ENCODE assay signal across 9 cellular contexts in genomic region chr9:16266648-16267276, GRCh38.
DNase-seq lines count a peak whose midpoint lies in the region; ATAC-seq and TF ChIP-seq lines count a peak whose summit lies in the region.
"Had no signal": no experiment of that assay in that cellular context is flagged by ENCODE, and none has a peak within 500 bp of the region (broad histone marks: within the 10 kb centered on the region; RNA-seq: fewer than 3 reads in every experiment).

No MANE protein-coding gene starts in this region.

- no peaks in the 10 kb centered on the region for H3F3A ChIP-seq in SK-N-SH (replicated peaks; ENCODE audit: insufficient read depth)

- CTCF ChIA-PET in SK-N-SH (lab: Yijun Ruan, JAX): interaction anchor here (0.7 to 5.0 kb wide), 8 partner anchors 10 to 1004 kb away, joined by 3 to 46 read pairs (median 4); no protein-coding TSS in a partner anchor

- no peaks in the 10 kb centered on the region for H4K20me1 ChIP-seq in SK-N-SH (ENCODE audit: insufficient read depth)

- H3K27ac ChIP-seq in SK-N-SH (ENCODE audit: low read depth in 2 of 2, low read length in 1 of 2) (peak overlapping the region; percentile 54 to 86), stomach (peak overlapping the region in 4 of 5 donors; percentile 41 to 73 (median 66))

- ATAC-seq in SK-N-SH treated with all-trans-retinoic acid at 6 μM for 48 hours (no peak), HG03039 (IDR thresholded peaks at IDR 0.05; ENCODE audit: unreplicated experiment) (no peak)

- TF ChIP-seq RAD21 in SK-N-SH (IDR thresholded peaks at IDR 0.05; ENCODE audit: low read length): peak; percentile 42; the same call in 1 of the 2 replicates

- TF ChIP-seq EP300 in SK-N-SH (IDR thresholded peaks at IDR 0.05; ENCODE audit: borderline replicate concordance in 1 of 2, low read depth in 1 of 2, low read length in 1 of 2) (no peak), stomach (IDR thresholded peaks at IDR 0.05) (no peak)

- no peak for DNase-seq in SK-N-SH
- peak; percentile 31 for DNase-seq in OCI-M1 (lab: John Stamatoyannopoulos, UW)
- DNase-seq in fibroblast of the aortic adventitia (ENCODE audit: low read depth): no peak
- no peak for DNase-seq in stomach
- no peak for DNase-seq in occipital lobe (lab: John Stamatoyannopoulos, UW)
- no peak for DNase-seq in NCI-H128 (lab: John Stamatoyannopoulos, UW; ENCODE audit: unreplicated experiment)
- DNase-seq: GOT3 had no signal

- H2AFZ ChIP-seq in SK-N-SH (ENCODE audit: low read depth): peak overlapping the region; percentile 95

- peak overlapping the region in 1 of 2 experiments; percentile 58; a peak in 2 of 4 replicates for H3K4me3 ChIP-seq in SK-N-SH (ENCODE audit: low read depth in 2 of 2, low read length in 1 of 2)
- H3K4me3 ChIP-seq in fibroblast of the aortic adventitia (ENCODE audit: low read depth, low read length): no peak overlapping the region
- peak overlapping the region; percentile 25 to 42 (median 32) for H3K4me3 ChIP-seq in stomach

- POLR2A ChIA-PET in SK-N-SH (lab: Yijun Ruan, JAX): no interaction called here

- H3K36me3 ChIP-seq in SK-N-SH (replicated peaks in 1 of 2; ENCODE audit: control insufficient read depth in 1 of 2, insufficient read depth in 2 of 2, low read length in 1 of 2) (no peaks in the 10 kb centered on the region), stomach (no peaks in the 10 kb centered on the region)

- H3K4me2 ChIP-seq in SK-N-SH: peak overlapping the region; percentile 82

- H3K27me3 ChIP-seq in SK-N-SH (ENCODE audit: insufficient read depth): no peaks in the 10 kb centered on the region
- no peaks in the 10 kb centered on the region for H3K27me3 ChIP-seq in stomach

- 96% methylated on average over 9 of the region's 9 CpGs for WGBS in SK-N-SH (ENCODE audit: low lambda C conversion rate)
- 76 to 88% (median 85%) methylated on average over 9 of the region's 9 CpGs for WGBS in stomach, 5 donors

- peak; percentile 73 for TF ChIP-seq CTCF in SK-N-SH (IDR thresholded peaks at IDR 0.05)
- peak; percentile 53 for TF ChIP-seq CTCF in fibroblast of the aortic adventitia (IDR thresholded peaks at IDR 0.05; ENCODE audit: insufficient read depth, low read length)
- peak in 2 of 7 experiments; percentile 31 to 36 for TF ChIP-seq CTCF in stomach (IDR thresholded peaks at IDR 0.05)

- intact Hi-C loops in stomach (cut with DNase I; ENCODE audit: low total_unique reads): no loop called here

- H3K9me3 ChIP-seq in SK-N-SH: no peaks in the 10 kb centered on the region
- H3K9me3 ChIP-seq in stomach: no peaks in the 10 kb centered on the region

- no peak for TF ChIP-seq POLR2A in stomach (IDR thresholded peaks at IDR 0.05)

- H3K9me2 ChIP-seq in SK-N-SH: no peaks in the 10 kb centered on the region

- peaks cover 0 to 23% of the 10 kb centered on the region in 2 experiments; a peak in 2 of 4 replicates for H3K4me1 ChIP-seq in SK-N-SH (ENCODE audit: control insufficient read depth in 1 of 2, insufficient read depth in 2 of 2, low read depth in 1 of 2, low read length in 1 of 2)
- peaks cover 0 to 20% (median 7%) of the 10 kb centered on the region in 4 donors for H3K4me1 ChIP-seq in stomach

- no peaks in the 10 kb centered on the region for H3K79me2 ChIP-seq in SK-N-SH (ENCODE audit: insufficient read depth)

- peak overlapping the region; percentile 60; the same call in 1 of the 2 replicates for H3K9ac ChIP-seq in SK-N-SH

TF ChIP-seq in SK-N-SH, 30 proteins besides CTCF, POLR2A, EP300 and RAD21:
- TF ChIP-seq ZBTB33 (IDR thresholded peaks at IDR 0.05; ENCODE audit: borderline replicate concordance, low read depth) (0 out of 2 replicates have a peak, but pooled peaks have one; percentile 47), JUND (IDR thresholded peaks at IDR 0.05) (no peak)

TF ChIP-seq in SK-N-SH treated with all-trans-retinoic acid at 6 μM for 48 hours, 23 proteins besides CTCF, POLR2A, EP300 and RAD21:
- TF ChIP-seq RARB (CRISPR knock-in tag; IDR thresholded peaks at IDR 0.05) (no peak), GLIS3 (CRISPR knock-in tag; IDR thresholded peaks at IDR 0.05) (no peak), TCF4 (CRISPR knock-in tag; IDR thresholded peaks at IDR 0.05; ENCODE audit: borderline replicate concordance) (no peak), ZC3H10 (CRISPR knock-in tag; IDR thresholded peaks at IDR 0.05) (no peak), PPARA (CRISPR knock-in tag; IDR thresholded peaks at IDR 0.05; ENCODE audit: borderline replicate concordance) (no peak), CSRNP3 (CRISPR knock-in tag; IDR thresholded peaks at IDR 0.05) (no peak), OSR1 (CRISPR knock-in tag; IDR thresholded peaks at IDR 0.05) (no peak), ISL1 (CRISPR knock-in tag; IDR thresholded peaks at IDR 0.05) (no peak), CSDC2 (CRISPR knock-in tag; IDR thresholded peaks at IDR 0.05) (no peak), ZFP30 (CRISPR knock-in tag; IDR thresholded peaks at IDR 0.05) (no peak), TOX (CRISPR knock-in tag; IDR thresholded peaks at IDR 0.05; ENCODE audit: borderline replicate concordance) (no peak), ARNTL (CRISPR knock-in tag; IDR thresholded peaks at IDR 0.05; ENCODE audit: borderline replicate concordance, low read depth) (no peak), ZNF70 (CRISPR knock-in tag; IDR thresholded peaks at IDR 0.05) (no peak), SNAI2 (CRISPR knock-in tag; IDR thresholded peaks at IDR 0.05) (no peak), POU6F1 (CRISPR knock-in tag; IDR thresholded peaks at IDR 0.05; ENCODE audit: borderline replicate concordance, low read depth) (no peak)
- TF ChIP-seq, protein P1, sequence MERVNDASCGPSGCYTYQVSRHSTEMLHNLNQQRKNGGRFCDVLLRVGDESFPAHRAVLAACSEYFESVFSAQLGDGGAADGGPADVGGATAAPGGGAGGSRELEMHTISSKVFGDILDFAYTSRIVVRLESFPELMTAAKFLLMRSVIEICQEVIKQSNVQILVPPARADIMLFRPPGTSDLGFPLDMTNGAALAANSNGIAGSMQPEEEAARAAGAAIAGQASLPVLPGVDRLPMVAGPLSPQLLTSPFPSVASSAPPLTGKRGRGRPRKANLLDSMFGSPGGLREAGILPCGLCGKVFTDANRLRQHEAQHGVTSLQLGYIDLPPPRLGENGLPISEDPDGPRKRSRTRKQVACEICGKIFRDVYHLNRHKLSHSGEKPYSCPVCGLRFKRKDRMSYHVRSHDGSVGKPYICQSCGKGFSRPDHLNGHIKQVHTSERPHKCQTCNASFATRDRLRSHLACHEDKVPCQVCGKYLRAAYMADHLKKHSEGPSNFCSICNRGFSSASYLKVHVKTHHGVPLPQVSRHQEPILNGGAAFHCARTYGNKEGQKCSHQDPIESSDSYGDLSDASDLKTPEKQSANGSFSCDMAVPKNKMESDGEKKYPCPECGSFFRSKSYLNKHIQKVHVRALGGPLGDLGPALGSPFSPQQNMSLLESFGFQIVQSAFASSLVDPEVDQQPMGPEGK (CRISPR knock-in tag; IDR thresholded peaks at IDR 0.05; ENCODE audit: borderline replicate concordance): no peak
- TF ChIP-seq, protein P2, sequence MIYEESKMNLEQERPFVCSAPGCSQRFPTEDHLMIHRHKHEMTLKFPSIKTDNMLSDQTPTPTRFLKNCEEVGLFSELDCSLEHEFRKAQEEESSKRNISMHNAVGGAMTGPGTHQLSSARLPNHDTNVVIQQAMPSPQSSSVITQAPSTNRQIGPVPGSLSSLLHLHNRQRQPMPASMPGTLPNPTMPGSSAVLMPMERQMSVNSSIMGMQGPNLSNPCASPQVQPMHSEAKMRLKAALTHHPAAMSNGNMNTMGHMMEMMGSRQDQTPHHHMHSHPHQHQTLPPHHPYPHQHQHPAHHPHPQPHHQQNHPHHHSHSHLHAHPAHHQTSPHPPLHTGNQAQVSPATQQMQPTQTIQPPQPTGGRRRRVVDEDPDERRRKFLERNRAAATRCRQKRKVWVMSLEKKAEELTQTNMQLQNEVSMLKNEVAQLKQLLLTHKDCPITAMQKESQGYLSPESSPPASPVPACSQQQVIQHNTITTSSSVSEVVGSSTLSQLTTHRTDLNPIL (CRISPR knock-in tag; IDR thresholded peaks at IDR 0.05; ENCODE audit: low read depth): no peak
